ENCODE assay signal across 13 cellular contexts in the genomic region with DNA sequence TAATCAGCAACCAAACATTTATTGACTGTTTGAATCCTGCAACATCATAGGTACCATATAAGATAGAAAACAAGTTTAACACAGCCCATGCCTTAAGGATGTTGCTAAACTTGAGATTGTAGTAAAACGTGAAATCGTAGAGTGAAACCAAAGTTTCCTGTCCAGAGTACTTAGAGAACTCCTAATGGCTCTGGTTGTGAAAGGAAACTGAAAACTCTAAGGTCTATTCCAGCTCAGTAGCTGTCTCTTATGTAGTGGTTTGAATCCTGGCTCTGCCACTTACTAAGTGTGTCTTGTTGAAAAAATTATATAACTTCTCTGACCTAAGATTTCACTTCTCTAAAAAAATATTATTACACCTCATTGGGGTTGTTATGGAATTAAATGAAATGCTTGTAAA.
DNase-seq lines count a peak whose midpoint lies in the region; ATAC-seq and TF ChIP-seq lines count a peak whose summit lies in the region.
"Had no signal": no experiment of that assay in that cellular context is flagged by ENCODE, and none has a peak within 500 bp of the region (broad histone marks: within the 10 kb centered on the region; RNA-seq: fewer than 3 reads in every experiment).

No MANE protein-coding gene starts in this region.

- TF ChIP-seq CTCF in GM12865 (IDR thresholded peaks at IDR 0.05; ENCODE audit: insufficient read depth, low read depth, low read length, missing control alignments): no peak

- ATAC-seq in GM19452 (IDR thresholded peaks at IDR 0.05; ENCODE audit: unreplicated experiment) (peak; percentile 54), HG02885 (IDR thresholded peaks at IDR 0.05; ENCODE audit: poor library complexity, unreplicated experiment) (peak; percentile 47), HG03575 (IDR thresholded peaks at IDR 0.05; ENCODE audit: extremely low read depth, insufficient number of reproducible peaks, low FRiP score, unreplicated experiment) (peak; percentile 36)

- DNase-seq in GM12865 (ENCODE audit: low read depth) (peak; percentile 72), C1 segment of cervical spinal cord (lab: John Stamatoyannopoulos, UW) (no peak), SKM-1 treated with dmso at 0.1 percent for 144 hours (lab: John Stamatoyannopoulos, UW; ENCODE audit: unreplicated experiment) (no peak), NCI-H128 (lab: John Stamatoyannopoulos, UW; ENCODE audit: unreplicated experiment) (no peak), SK-N-DZ (ENCODE audit: low spot score) (no peak)
- DNase-seq: activated CD4-positive, alpha-beta T cell treated with anti-CD3 and anti-CD28 coated beads, Interleukin-2, amount 50 U/mL, for 4 hours; effector memory CD8-positive, alpha-beta T cell; NCI-H2081; SJCRH30; stimulated activated naive CD4-positive, alpha-beta T cell treated with Interleukin-2 at 50 U/mL for 16 hours had no signal

- H3K4me3 ChIP-seq in GM12865 (ENCODE audit: low read depth, low read length): peak overlapping the region; percentile 53
- H3K4me3 ChIP-seq: SJCRH30 had no signal
